Comparison of ENCODE assay signal across 15 cellular contexts in the genomic region with DNA sequence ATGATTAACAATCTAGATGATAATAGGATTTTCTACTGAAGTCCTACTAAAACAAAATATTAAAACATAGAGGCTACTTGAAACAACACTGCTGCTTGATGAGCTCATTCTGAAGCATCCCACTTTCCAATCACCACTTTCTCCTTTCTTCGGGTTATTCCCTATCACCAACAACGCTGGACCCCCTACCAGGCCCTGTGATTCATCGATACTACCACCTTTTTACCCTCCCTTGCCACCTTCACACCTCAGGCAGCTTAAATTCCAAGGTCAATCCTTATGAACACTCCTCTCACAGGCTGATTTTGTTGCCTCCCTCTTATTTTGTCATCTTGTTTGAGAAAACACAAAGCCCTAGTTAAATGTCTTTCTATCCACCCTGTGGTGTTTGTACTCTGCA.
DNase-seq lines count a peak whose midpoint lies in the region; ATAC-seq and TF ChIP-seq lines count a peak whose summit lies in the region.
"Had no signal": no experiment of that assay in that cellular context is flagged by ENCODE, and none has a peak within 500 bp of the region (broad histone marks: within the 10 kb centered on the region; RNA-seq: fewer than 3 reads in every experiment).

No MANE protein-coding gene starts in this region.

- H3K9me3 ChIP-seq in IMR-90 (ENCODE audit: control insufficient read depth, insufficient read depth, low read length) (no peaks in the 10 kb centered on the region; the same call in 1 of the 2 replicates), neuronal stem cell (replicated peaks in 1 of 2; ENCODE audit: control insufficient read depth in 2 of 2, insufficient read depth in 1 of 2, low read depth in 1 of 2, low read length in 2 of 2) (peaks cover 3 to 8% of the 10 kb centered on the region in 2 donors)

- H2BK120ac ChIP-seq in IMR-90 (ENCODE audit: low read depth, low read length), result no peak overlapping the region
- no peak overlapping the region for H2BK120ac ChIP-seq in neuronal stem cell (ENCODE audit: low read depth, low read length)

- dilution Hi-C loops in IMR-90 (cut with HindIII; ENCODE audit: low sequenced_read_pairs, unreplicated experiment), result no loop called here

- H3K79me1 ChIP-seq in IMR-90 (ENCODE audit: low read depth in 1 of 2, low read length in 2 of 2) (no peaks in the 10 kb centered on the region), neuronal stem cell (ENCODE audit: low read depth, low read length) (no peaks in the 10 kb centered on the region)

- BruUV-seq in IMR-90 (replicated peaks; lab: Mats Ljungman, UMichigan), result no TSS peak

- H3K56ac ChIP-seq in IMR-90 (ENCODE audit: extremely low read depth, insufficient read depth, low read length), result no peak overlapping the region

- H3K4me1 ChIP-seq in IMR-90 (ENCODE audit: control insufficient read depth, insufficient read depth, low read length) (no peaks in the 10 kb centered on the region), neuronal stem cell (ENCODE audit: control insufficient read depth in 2 of 2, insufficient read depth in 1 of 2, low read depth in 1 of 2, low read length in 2 of 2) (no peaks in the 10 kb centered on the region)

- H3K27me3 Mint-ChIP-seq in progenitor cell of endocrine pancreas (no peaks in the 10 kb centered on the region), nephron progenitor cell (ENCODE audit: low read depth, poor library complexity) (peaks cover 3% of the 10 kb centered on the region)
- H3K27me3 Mint-ChIP-seq: CD4-positive, alpha-beta memory T cell had no signal

- H3K9ac ChIP-seq in IMR-90 (ENCODE audit: low read depth, low read length) (no peak overlapping the region), neuronal stem cell (ENCODE audit: low read depth, low read length, poor library complexity) (no peak overlapping the region)

- H2AFZ ChIP-seq in IMR-90 (replicated peaks; ENCODE audit: low read length, poor library complexity) (peak overlapping the region; percentile 40), neuronal stem cell (ENCODE audit: low read length) (no peak overlapping the region)

- H3K27me3 ChIP-seq in IMR-90 (ENCODE audit: control insufficient read depth, insufficient read depth, low read length), result no peaks in the 10 kb centered on the region
- no peaks in the 10 kb centered on the region for H3K27me3 ChIP-seq in neuronal stem cell (ENCODE audit: control insufficient read depth in 3 of 3, insufficient read depth in 3 of 3, low read depth in 1 of 3, low read length in 3 of 3)

- H3K4me3 ChIP-seq in IMR-90 (ENCODE audit: insufficient read depth, low read depth, low read length) (no peak overlapping the region), neuronal stem cell (ENCODE audit: low read length in 2 of 2) (no peak overlapping the region)

- H3K36me3 Mint-ChIP-seq in progenitor cell of endocrine pancreas (ENCODE audit: insufficient read depth) (no peaks in the 10 kb centered on the region), nephron progenitor cell (ENCODE audit: low read depth) (no peaks in the 10 kb centered on the region)
- H3K36me3 Mint-ChIP-seq: CD4-positive, alpha-beta memory T cell had no signal

- no peak for ATAC-seq in IMR-90 (ENCODE audit: low read depth)
- no peak for ATAC-seq in GM18909 (IDR thresholded peaks at IDR 0.05; ENCODE audit: poor library complexity, unreplicated experiment)

- H2AK9ac ChIP-seq in IMR-90 (replicated peaks; ENCODE audit: low read depth, low read length, poor library complexity), result no peak overlapping the region

- no peak overlapping the region for H4K5ac ChIP-seq in IMR-90 (ENCODE audit: low read depth, low read length)

- no peak for TF ChIP-seq POLR2A in IMR-90 (IDR thresholded peaks at IDR 0.05; ENCODE audit: low read depth, low read length)

- TF ChIP-seq CTCF in IMR-90 (conservative IDR thresholded peaks at IDR 0.05; ENCODE audit: low read depth, low read length) (no peak), progenitor cell of endocrine pancreas (IDR thresholded peaks at IDR 0.05; ENCODE audit: unreplicated experiment) (no peak), nephron progenitor cell (IDR thresholded peaks at IDR 0.05) (no peak)

- in situ Hi-C loops in IMR-90 (cut with MboI; ENCODE audit: low sequenced_read_pairs), result no loop called here

- H2BK12ac ChIP-seq in neuronal stem cell (ENCODE audit: low read length), result no peak overlapping the region

- H3K9me1 ChIP-seq in IMR-90 (ENCODE audit: insufficient read depth, low read length), result no peaks in the 10 kb centered on the region

- no peak for TF ChIP-seq RAD21 in IMR-90 (IDR thresholded peaks at IDR 0.05; ENCODE audit: low read length)

- DNase-seq in IMR-90 (no peak), iPS-NIHi7 (ENCODE audit: extremely low spot score) (peak; percentile 26), progenitor cell of endocrine pancreas (ENCODE audit: low spot score, unreplicated experiment) (no peak), neuronal stem cell (ENCODE audit: low spot score) (no peak), nephron progenitor cell (no peak)
- DNase-seq: C1 segment of cervical spinal cord; Calu3; CD4-positive, alpha-beta memory T cell; COR-L47; DMS53; DMS79 treated with DMSO at 0.1 percent for 48 hours; GF-D8; GOT3; HCEC 1CT had no signal

- H3K4me1 Mint-ChIP-seq in progenitor cell of endocrine pancreas (ENCODE audit: low read depth), result no peaks in the 10 kb centered on the region
- H3K4me1 Mint-ChIP-seq in nephron progenitor cell, result no peaks in the 10 kb centered on the region
- H3K4me1 Mint-ChIP-seq: CD4-positive, alpha-beta memory T cell had no signal

- no peaks in the 10 kb centered on the region for H3K36me3 ChIP-seq in IMR-90 (ENCODE audit: control insufficient read depth, insufficient read depth, low read length)
- no peaks in the 10 kb centered on the region for H3K36me3 ChIP-seq in neuronal stem cell (replicated peaks in 1 of 2; ENCODE audit: control insufficient read depth in 2 of 2, insufficient read depth in 2 of 2, low read length in 2 of 2)

- H3K23ac ChIP-seq in IMR-90 (ENCODE audit: low read depth, low read length), result no peak overlapping the region
- no peak overlapping the region for H3K23ac ChIP-seq in neuronal stem cell (ENCODE audit: low read depth, low read length, poor library complexity)

- H4K8ac ChIP-seq in IMR-90 (ENCODE audit: low read depth in 2 of 2, low read length in 2 of 2) (no peak overlapping the region), neuronal stem cell (ENCODE audit: low read depth, low read length) (no peak overlapping the region)

- H3K4me3 Mint-ChIP-seq in progenitor cell of endocrine pancreas (ENCODE audit: low read depth) (no peak overlapping the region), nephron progenitor cell (no peak overlapping the region)
- H3K4me3 Mint-ChIP-seq: CD4-positive, alpha-beta memory T cell had no signal

- H3K14ac ChIP-seq in IMR-90 (replicated peaks; ENCODE audit: low read depth, low read length) (no peak overlapping the region), neuronal stem cell (ENCODE audit: low read length) (no peak overlapping the region)

- CTCF ChIA-PET in IMR-90 (lab: Yijun Ruan, JAX), result no interaction called here

- H2AK5ac ChIP-seq in IMR-90 (ENCODE audit: low read depth, low read length), result no peak overlapping the region
- no peak overlapping the region for H2AK5ac ChIP-seq in neuronal stem cell (ENCODE audit: low read depth, low read length)

- H2BK20ac ChIP-seq in IMR-90 (ENCODE audit: low read depth, low read length), result no peak overlapping the region

- H3K27ac ChIP-seq in IMR-90 (ENCODE audit: insufficient read depth, low read length) (no peak overlapping the region), neuronal stem cell (replicated peaks; ENCODE audit: low read length) (no peak overlapping the region)

- intact Hi-C loops in IMR-90 (cut with micrococcal nuclease), result no loop called here

- H2BK5ac ChIP-seq in IMR-90 (ENCODE audit: low read depth, low read length, poor library complexity, severe bottlenecking), result no peak overlapping the region
- no peak overlapping the region for H2BK5ac ChIP-seq in neuronal stem cell (ENCODE audit: low read length)

- H2BK15ac ChIP-seq in IMR-90 (ENCODE audit: low read depth, low read length), result no peak overlapping the region
- H2BK15ac ChIP-seq in neuronal stem cell (ENCODE audit: low read length), result no peak overlapping the region

- H4K91ac ChIP-seq in IMR-90 (ENCODE audit: insufficient read depth, low read depth, low read length) (no peak overlapping the region), neuronal stem cell (ENCODE audit: low read depth, low read length, poor library complexity) (no peak overlapping the region)

- H3K4ac ChIP-seq in IMR-90 (ENCODE audit: low read depth, low read length) (no peak overlapping the region), neuronal stem cell (ENCODE audit: low read length) (no peak overlapping the region)

- H3K27ac Mint-ChIP-seq in progenitor cell of endocrine pancreas (peak overlapping the region; percentile 51), nephron progenitor cell (no peak overlapping the region)
- H3K27ac Mint-ChIP-seq: CD4-positive, alpha-beta memory T cell had no signal

- no peak overlapping the region for H3K4me2 ChIP-seq in IMR-90 (ENCODE audit: low read depth, low read length)
- no peak overlapping the region for H3K4me2 ChIP-seq in neuronal stem cell (ENCODE audit: insufficient read depth, low read length, poor library complexity, severe bottlenecking)

- 29% methylated on average over 3 of the region's 3 CpGs; no CpG with 5 or more reads in 1 of the 2 experiments for WGBS in IMR-90 (ENCODE audit: extremely low coverage in 2 of 2, insufficient read length in 1 of 2), 2 experiments
- WGBS in neuronal stem cell (ENCODE audit: extremely low coverage in 2 of 2, insufficient read length in 2 of 2, insufficient replicate concordance in 1 of 2), 2 donors, result no CpG with 5 or more reads among the region's 3 CpGs

- POLR2A ChIA-PET in IMR-90 (lab: Charles Lee; ENCODE audit: unreplicated experiment), result no interaction called here

- H3K18ac ChIP-seq in IMR-90 (ENCODE audit: low read depth, low read length) (no peak overlapping the region), neuronal stem cell (ENCODE audit: low read length) (no peak overlapping the region)

- no peaks in the 10 kb centered on the region for H4K20me1 ChIP-seq in IMR-90 (ENCODE audit: insufficient read depth, low read length)

- H3K9me3 Mint-ChIP-seq in progenitor cell of endocrine pancreas (ENCODE audit: low read depth) (no peaks in the 10 kb centered on the region), nephron progenitor cell (peaks cover 6% of the 10 kb centered on the region)

TF ChIP-seq in IMR-90, 13 proteins besides CTCF, POLR2A, EP300 and RAD21 (continues in another document):
- TF ChIP-seq NFE2L2 (IDR thresholded peaks at IDR 0.05; ENCODE audit: low read depth, low read length) (no peak), MAZ (IDR thresholded peaks at IDR 0.05; ENCODE audit: borderline replicate concordance, low read depth, low read length) (no peak)
- TF ChIP-seq, protein P1, sequence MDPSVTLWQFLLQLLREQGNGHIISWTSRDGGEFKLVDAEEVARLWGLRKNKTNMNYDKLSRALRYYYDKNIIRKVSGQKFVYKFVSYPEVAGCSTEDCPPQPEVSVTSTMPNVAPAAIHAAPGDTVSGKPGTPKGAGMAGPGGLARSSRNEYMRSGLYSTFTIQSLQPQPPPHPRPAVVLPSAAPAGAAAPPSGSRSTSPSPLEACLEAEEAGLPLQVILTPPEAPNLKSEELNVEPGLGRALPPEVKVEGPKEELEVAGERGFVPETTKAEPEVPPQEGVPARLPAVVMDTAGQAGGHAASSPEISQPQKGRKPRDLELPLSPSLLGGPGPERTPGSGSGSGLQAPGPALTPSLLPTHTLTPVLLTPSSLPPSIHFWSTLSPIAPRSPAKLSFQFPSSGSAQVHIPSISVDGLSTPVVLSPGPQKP (IDR thresholded peaks at IDR 0.05; ENCODE audit: borderline replicate concordance, low read depth, low read length), result no peak
